Comparison of ENCODE assay signal across 8 cellular contexts in the genomic region with DNA sequence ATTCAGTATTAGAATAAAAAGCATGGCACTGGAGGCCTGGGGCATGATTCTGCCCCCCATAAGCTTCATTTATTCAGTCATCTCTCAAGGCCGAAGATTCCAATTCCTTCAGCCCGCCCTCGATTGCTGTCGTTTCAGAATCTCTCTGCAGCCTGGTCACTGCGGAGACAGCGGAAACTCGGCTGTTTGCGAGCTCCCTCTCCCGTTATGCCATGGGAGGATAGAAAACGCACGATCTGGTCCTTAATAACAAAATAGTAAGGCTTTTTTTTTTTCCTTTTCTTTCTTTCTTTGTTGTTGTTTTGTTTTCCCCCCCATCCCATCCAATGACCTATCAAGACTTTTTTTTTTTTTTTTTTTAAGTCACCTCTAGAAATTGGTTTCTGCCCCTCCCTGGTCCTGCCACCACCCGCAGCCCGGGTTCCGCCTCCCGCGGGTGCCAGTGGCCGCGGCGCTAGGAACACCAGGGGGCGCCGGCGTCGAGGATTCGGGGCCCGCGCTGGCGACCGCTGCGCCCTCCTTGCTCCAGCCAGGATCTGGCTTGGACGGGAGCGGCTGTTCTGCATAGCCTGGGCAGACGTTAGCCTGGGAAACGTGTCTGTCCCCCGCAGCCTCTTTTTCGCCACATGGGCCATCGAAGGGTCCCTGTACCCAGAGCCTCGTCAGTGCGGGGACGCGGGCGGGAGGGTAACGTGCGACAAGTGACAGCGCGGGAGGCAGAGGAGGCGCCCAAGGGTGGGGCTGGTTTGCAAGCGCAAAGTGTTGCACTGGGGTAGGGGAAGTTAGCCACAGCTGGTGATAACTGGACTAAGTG. TPM values are rescaled to one million over a fixed set of nuclear protein-coding genes. Genes with fewer than 3 reads are reported as not detected.
DNase-seq lines count a peak whose midpoint lies in the region; ATAC-seq and TF ChIP-seq lines count a peak whose summit lies in the region.

No MANE protein-coding gene starts in this region.

- peak; percentile 58 for DNase-seq in GM06990 (ENCODE audit: extremely low read depth, insufficient read length)
- DNase-seq in NCI-H1105 (lab: John Stamatoyannopoulos, UW): peak; percentile 76
- DNase-seq in T-helper 2 cell: peak; percentile 23 to 55 (median 49)
- DNase-seq in ascending aorta (ENCODE audit: low spot score in 2 of 2): peak in 1 of 2 donors; percentile 73
- peak; percentile 40 to 63 for DNase-seq in hippocampal formation (lab: John Stamatoyannopoulos, UW)
- DNase-seq in sigmoid colon: peak; percentile 83
- DNase-seq in NK-92 treated with Interleukin-12 subunit alpha and Interleukin-12 subunit beta, amount 100 ng/mL, for 24 hours (lab: John Stamatoyannopoulos, UW): no peak

- intact Hi-C loops in ascending aorta (cut with DNase I) (loop anchor here (2.0 kb wide), 1 partner anchor 94 kb away; no protein-coding TSS in a partner anchor), sigmoid colon (cut with DNase I) (loop anchor here (2.0 kb wide), 2 partner anchors 94 to 514 kb away; no protein-coding TSS in a partner anchor)

- H3K27me3 ChIP-seq in GM06990 (replicated peaks; ENCODE audit: control insufficient read depth, insufficient read depth, low read length) (peaks cover 3% of the 10 kb centered on the region; the same call in 1 of the 2 replicates), ascending aorta (no peaks in the 10 kb centered on the region), sigmoid colon (peaks cover 0 to 30% (median 0%) of the 10 kb centered on the region in 3 donors)

- H3K27ac ChIP-seq in ascending aorta: no peak overlapping the region
- no peak overlapping the region for H3K27ac ChIP-seq in sigmoid colon

- WGBS in sigmoid colon, 2 donors: 3 to 4% methylated on average over 47 of the region's 47 CpGs

- H3K36me3 ChIP-seq in GM06990 (ENCODE audit: control insufficient read depth, insufficient read depth, low read length) (no peaks in the 10 kb centered on the region), ascending aorta (no peaks in the 10 kb centered on the region), sigmoid colon (no peaks in the 10 kb centered on the region)

- TF ChIP-seq CTCF in GM06990 (IDR thresholded peaks at IDR 0.05; ENCODE audit: insufficient read depth, low read length, poor library complexity, severe bottlenecking) (peak; percentile 75), ascending aorta (IDR thresholded peaks at IDR 0.05) (peak; percentile 54 to 87 (median 72)), sigmoid colon (IDR thresholded peaks at IDR 0.05) (peak; percentile 43 to 75 (median 61))

- H3K4me3 ChIP-seq in GM06990 (replicated peaks; ENCODE audit: low read depth, low read length) (peak overlapping the region; percentile 27; the same call in 1 of the 2 replicates), ascending aorta (peak overlapping the region in 1 of 2 donors; percentile 39), sigmoid colon (peak overlapping the region in 3 of 4 donors; percentile 23 to 32 (median 27))

- H3K9me3 ChIP-seq in ascending aorta (no peaks in the 10 kb centered on the region), sigmoid colon (no peaks in the 10 kb centered on the region)

- no peak for TF ChIP-seq EP300 in sigmoid colon (IDR thresholded peaks at IDR 0.05)

- TF ChIP-seq POLR2A in sigmoid colon (IDR thresholded peaks at IDR 0.05): no peak

- H3K4me1 ChIP-seq in ascending aorta (no peaks in the 10 kb centered on the region), sigmoid colon (peaks cover 0 to 10% (median 9%) of the 10 kb centered on the region in 4 donors)

- peak; percentile 89 for ATAC-seq in HG02610 (IDR thresholded peaks at IDR 0.05; ENCODE audit: unreplicated experiment)

RNA-seq across cellular contexts. Expression of gene CPLX4, which starts 10.0 kb away (rescaled TPM):
- total RNA-seq in ascending aorta (not detected), sigmoid colon (under 1 TPM in 1 of 4 donors, not detected in 3; 0.33 TPM)
- not detected for polyA plus RNA-seq in sigmoid colon

RNA-seq across cellular contexts. Expression of gene RAX, which starts 35.2 kb away (rescaled TPM):
- total RNA-seq in ascending aorta (not detected), sigmoid colon (not detected)
- polyA plus RNA-seq in sigmoid colon: not detected

RNA-seq across cellular contexts. Expression of gene LMAN1, which starts 50.7 kb away (rescaled TPM):
- total RNA-seq in ascending aorta: 60.8 TPM
- 10 to 100 TPM; 47.1 to 65.2 (median 56.9) TPM for total RNA-seq in sigmoid colon
- polyA plus RNA-seq in sigmoid colon: 10 to 100 TPM in 1 of 3 donors, 1 to 10 TPM in 2; 4.8 to 24.6 (median 7.4) TPM
